Comparison of ENCODE assay signal across 27 cellular contexts in genomic region chr6:57302477-57302876, GRCh38.
DNase-seq lines count a peak whose midpoint lies in the region; ATAC-seq and FAIRE-seq lines count a peak whose summit lies in the region.
"Had no signal": no experiment of that assay in that cellular context is flagged by ENCODE, and none has a peak within 500 bp of the region (broad histone marks: within the 10 kb centered on the region; RNA-seq: fewer than 3 reads in every experiment).

No MANE protein-coding gene starts in this region.

- no peaks in the 10 kb centered on the region for H3K4me1 Mint-ChIP-seq in activated naive CD8-positive, alpha-beta T cell treated with anti-CD3 and anti-CD28 coated beads, Interleukin-2, amount 50 U/mL, for 24 hours
- H3K4me1 Mint-ChIP-seq: activated CD4-positive, alpha-beta T cell treated with anti-CD3 and anti-CD28 coated beads for 36 hours; H9; neural crest cell had no signal

- H3K27ac ChIP-seq in rectal smooth muscle tissue (ENCODE audit: low read depth, low read length), result peak overlapping the region; percentile 72
- H3K27ac ChIP-seq: adrenal gland, BLaER1, brain microvascular endothelial cell, gastrocnemius medialis, SJSA1, skin epidermis had no signal

- no peaks in the 10 kb centered on the region for H3K36me3 ChIP-seq in rectal smooth muscle tissue (ENCODE audit: control insufficient read depth, insufficient read depth, low read length)
- H3K36me3 ChIP-seq: adrenal gland, BLaER1, brain microvascular endothelial cell, gastrocnemius medialis, SJSA1 had no signal

- FAIRE-seq in HTR-8/SVneo (lab: Jason Lieb, UNC), result no peak
- FAIRE-seq: GM12892 had no signal

- H3K9ac ChIP-seq in rectal smooth muscle tissue (ENCODE audit: low read length), result no peak overlapping the region
- H3K9ac ChIP-seq: BLaER1 had no signal

- H3K4me3 Mint-ChIP-seq in activated naive CD8-positive, alpha-beta T cell treated with anti-CD3 and anti-CD28 coated beads, Interleukin-2, amount 50 U/mL, for 24 hours, result no peak overlapping the region
- H3K4me3 Mint-ChIP-seq: activated CD4-positive, alpha-beta T cell treated with anti-CD3 and anti-CD28 coated beads for 36 hours; activated T-cell treated with anti-CD3 and anti-CD28 coated beads, Interleukin-2, amount 50 U/mL, for 24 hours; H9; neural crest cell; T-helper 1 cell treated with Interleukin-12 subunit alpha and Interleukin-12 subunit beta and Interleukin-4 antibody, amounts not matched to agents 30 μg/mL and 1 μg/mL, for 36 hours had no signal

- no peak overlapping the region for H3K4me3 ChIP-seq in rectal smooth muscle tissue (ENCODE audit: low read length)
- H3K4me3 ChIP-seq: adrenal gland, BLaER1, gastrocnemius medialis, mucosa of descending colon, SJSA1, skin epidermis had no signal

- peaks cover 48% of the 10 kb centered on the region for H3K4me1 ChIP-seq in rectal smooth muscle tissue (ENCODE audit: control insufficient read depth, insufficient read depth, low read length)
- H3K4me1 ChIP-seq: BLaER1, SJSA1 had no signal

- peaks cover 6% of the 10 kb centered on the region for H3K27me3 Mint-ChIP-seq in activated naive CD8-positive, alpha-beta T cell treated with anti-CD3 and anti-CD28 coated beads, Interleukin-2, amount 50 U/mL, for 24 hours

- DNase-seq in DMS79 (lab: John Stamatoyannopoulos, UW) (peak; percentile 96), NCI-H2029 (lab: John Stamatoyannopoulos, UW) (peak; percentile 25), iris pigment epithelial cell (ENCODE audit: low read depth) (peak; percentile 48), HuH-7 (ENCODE audit: low spot score) (no peak), HTR-8/SVneo (ENCODE audit: insufficient read length, low spot score) (no peak)
- no peak for DNase-seq in activated naive CD8-positive, alpha-beta T cell treated with anti-CD3 and anti-CD28 coated beads, Interleukin-2, amount 50 U/mL, for 24 hours
- DNase-seq: activated CD4-positive, alpha-beta T cell treated with anti-CD3 and anti-CD28 coated beads for 36 hours; activated CD8-positive, alpha-beta memory T cell treated with anti-CD3 and anti-CD28 coated beads for 24 hours; activated gamma-delta T cell treated with Interleukin-2 at 50 U/mL for 16 hours; activated T-cell treated with anti-CD3 and anti-CD28 coated beads, Interleukin-2, amount 50 U/mL, for 24 hours; adrenal gland; brain microvascular endothelial cell; effector CD8-positive, alpha-beta T cell; gastrocnemius medialis; H9; hypothalamus; mucosa of descending colon; NCI-H1092; NCI-H2081 had no signal

- H3K27me3 ChIP-seq in rectal smooth muscle tissue (ENCODE audit: control insufficient read depth, insufficient read depth, low read length), result no peaks in the 10 kb centered on the region
- H3K27me3 ChIP-seq: adrenal gland, BLaER1, brain microvascular endothelial cell, gastrocnemius medialis, SJSA1 had no signal

- ATAC-seq in activated naive CD8-positive, alpha-beta T cell treated with anti-CD3 and anti-CD28 coated beads, Interleukin-2, amount 50 U/mL, for 24 hours, result no peak
- ATAC-seq in GM21825 (IDR thresholded peaks at IDR 0.05; ENCODE audit: unreplicated experiment), result no peak
- ATAC-seq: activated CD4-positive, alpha-beta T cell treated with anti-CD3 and anti-CD28 coated beads for 36 hours; gastrocnemius medialis; mucosa of descending colon had no signal

- H3K9me3 Mint-ChIP-seq in activated naive CD8-positive, alpha-beta T cell treated with anti-CD3 and anti-CD28 coated beads, Interleukin-2, amount 50 U/mL, for 24 hours, result no peaks in the 10 kb centered on the region
- H3K9me3 Mint-ChIP-seq: activated T-cell treated with anti-CD3 and anti-CD28 coated beads, Interleukin-2, amount 50 U/mL, for 24 hours; H9; neural crest cell; T-helper 1 cell treated with Interleukin-12 subunit alpha and Interleukin-12 subunit beta and Interleukin-4 antibody, amounts not matched to agents 30 μg/mL and 1 μg/mL, for 36 hours had no signal

- no peaks in the 10 kb centered on the region for H3K36me3 Mint-ChIP-seq in activated naive CD8-positive, alpha-beta T cell treated with anti-CD3 and anti-CD28 coated beads, Interleukin-2, amount 50 U/mL, for 24 hours (ENCODE audit: low read depth)

- no peak overlapping the region for H3K27ac Mint-ChIP-seq in activated naive CD8-positive, alpha-beta T cell treated with anti-CD3 and anti-CD28 coated beads, Interleukin-2, amount 50 U/mL, for 24 hours
- H3K27ac Mint-ChIP-seq: activated CD4-positive, alpha-beta T cell treated with anti-CD3 and anti-CD28 coated beads for 36 hours; activated T-cell treated with anti-CD3 and anti-CD28 coated beads, Interleukin-2, amount 50 U/mL, for 24 hours; H9; T-helper 1 cell treated with Interleukin-12 subunit alpha and Interleukin-12 subunit beta and Interleukin-4 antibody, amounts not matched to agents 30 μg/mL and 1 μg/mL, for 36 hours had no signal

Comparison
In these comparisons a context has a peak if more than half of its experiments do, and no peak if none do; other contexts are left out.
1. DNase-seq: peak in DMS79 (single experiment), NCI-H2029 (single experiment) and iris pigment epithelial cell (single experiment); none in HuH-7 (single experiment), activated naive CD8-positive, alpha-beta T cell treated with anti-CD3 and anti-CD28 coated beads, Interleukin-2, amount 50 U/mL, for 24 hours (single experiment) and HTR-8/SVneo (single experiment).